In genomic region chr22:48849963-48850657, GRCh38 we compare ENCODE assay signal across 15 cellular contexts.
DNase-seq lines count a peak whose midpoint lies in the region; ATAC-seq and TF ChIP-seq lines count a peak whose summit lies in the region.
"Had no signal": no experiment of that assay in that cellular context is flagged by ENCODE, and none has a peak within 500 bp of the region (broad histone marks: within the 10 kb centered on the region; RNA-seq: fewer than 3 reads in every experiment).

No MANE protein-coding gene starts in this region.

- H3K9me3 Mint-ChIP-seq in endodermal cell (no peaks in the 10 kb centered on the region), WTC11 (peaks cover 14% of the 10 kb centered on the region)
- H3K9me3 Mint-ChIP-seq in stimulated activated memory B cell treated with anti-CD40 and anti-IgM and Interleukin-4, amounts not matched to agents 10 μg/mL and 1 μg/mL and 100 μg/mL, for 72 hours: peaks cover 14% of the 10 kb centered on the region

- H3K4me1 Mint-ChIP-seq in endodermal cell: no peaks in the 10 kb centered on the region
- no peaks in the 10 kb centered on the region for H3K4me1 Mint-ChIP-seq in stimulated activated memory B cell treated with anti-CD40 and anti-IgM and Interleukin-4, amounts not matched to agents 10 μg/mL and 1 μg/mL and 100 μg/mL, for 72 hours
- no peaks in the 10 kb centered on the region for H3K4me1 Mint-ChIP-seq in WTC11

- H3K27ac ChIP-seq in endodermal cell (ENCODE audit: low read depth, low read length): no peak overlapping the region

- POLR2A ChIA-PET in WTC11 (lab: Charles Lee): no interaction called here

- H3K4me3 Mint-ChIP-seq in endodermal cell: no peak overlapping the region
- no peak overlapping the region for H3K4me3 Mint-ChIP-seq in stimulated activated memory B cell treated with anti-CD40 and anti-IgM and Interleukin-4, amounts not matched to agents 10 μg/mL and 1 μg/mL and 100 μg/mL, for 72 hours
- H3K4me3 Mint-ChIP-seq in WTC11: no peak overlapping the region
- H3K4me3 Mint-ChIP-seq: CD4-positive, alpha-beta memory T cell had no signal

- in situ Hi-C loops in GM13976 (cut with MboI; ENCODE audit: low sequenced_read_pairs, unreplicated experiment): no loop called here

- 91 to 96% methylated on average over 3 to 11 of the region's 13 CpGs for WGBS in endodermal cell (ENCODE audit: insufficient coverage in 1 of 2, insufficient read length in 1 of 2), 2 experiments

- no peak overlapping the region for H3K9ac ChIP-seq in endodermal cell (ENCODE audit: extremely low read depth, low read length, poor library complexity, severe bottlenecking)

- H3K27me3 Mint-ChIP-seq in endodermal cell (ENCODE audit: insufficient read depth) (peaks cover 3% of the 10 kb centered on the region), WTC11 (ENCODE audit: low read depth) (no peaks in the 10 kb centered on the region; the same call in 1 of the 2 replicates)
- peaks cover 2% of the 10 kb centered on the region for H3K27me3 Mint-ChIP-seq in stimulated activated memory B cell treated with anti-CD40 and anti-IgM and Interleukin-4, amounts not matched to agents 10 μg/mL and 1 μg/mL and 100 μg/mL, for 72 hours

- no peaks in the 10 kb centered on the region for H3K36me3 Mint-ChIP-seq in endodermal cell (ENCODE audit: low read depth)
- H3K36me3 Mint-ChIP-seq in stimulated activated memory B cell treated with anti-CD40 and anti-IgM and Interleukin-4, amounts not matched to agents 10 μg/mL and 1 μg/mL and 100 μg/mL, for 72 hours: no peaks in the 10 kb centered on the region
- H3K36me3 Mint-ChIP-seq in WTC11: no peaks in the 10 kb centered on the region
- H3K36me3 Mint-ChIP-seq: CD4-positive, alpha-beta memory T cell had no signal

- TF ChIP-seq CTCF in endodermal cell (conservative IDR thresholded peaks at IDR 0.05) (no peak), GM13976 (IDR thresholded peaks at IDR 0.05; ENCODE audit: borderline replicate concordance, control extremely low read depth, extremely low read depth, insufficient read depth, missing control alignments) (no peak), WTC11 (IDR thresholded peaks at IDR 0.05) (no peak)

- no peaks in the 10 kb centered on the region for H3K4me1 ChIP-seq in endodermal cell (ENCODE audit: control insufficient read depth, insufficient read depth, low read length)

- peak; percentile 53 for DNase-seq in activated effector memory CD4-positive, alpha-beta T cell treated with anti-CD3 and anti-CD28 coated beads, Interleukin-2, amount 50 U/mL, for 16 hours
- DNase-seq in activated effector memory CD4-positive, alpha-beta T cell treated with Interleukin-2 at 50 U/mL for 16 hours: no peak
- DNase-seq in NCI-H345 (lab: John Stamatoyannopoulos, UW) (peak; percentile 83), endodermal cell (peak; percentile 26), GM13976 (ENCODE audit: low spot score) (no peak), NCI-H524 treated with DMSO at 0.1 percent for 48 hours (lab: John Stamatoyannopoulos, UW) (no peak), WTC11 (ENCODE audit: low spot score) (no peak)
- DNase-seq: ACHN; CD4-positive, alpha-beta memory T cell; GOT3; Karpas-422; MM.1S; NCI-H1417 treated with DMSO at 0.1 percent for 48 hours; NCI-H2029 treated with DMSO at 0.1 percent for 48 hours had no signal

- H3K36me3 ChIP-seq in endodermal cell (ENCODE audit: control insufficient read depth, insufficient read depth, low read length): no peaks in the 10 kb centered on the region

- no peaks in the 10 kb centered on the region for H3K27me3 ChIP-seq in endodermal cell (ENCODE audit: control insufficient read depth, insufficient read depth, low read length, poor library complexity, severe bottlenecking)

- ATAC-seq in stimulated activated memory B cell treated with anti-CD40 and anti-IgM and Interleukin-4, amounts not matched to agents 10 μg/mL and 1 μg/mL and 100 μg/mL, for 72 hours: peak; percentile 20
- ATAC-seq in WTC11: no peak

- H3K9me3 ChIP-seq in endodermal cell (ENCODE audit: control insufficient read depth, low read length): no peaks in the 10 kb centered on the region

- H3K4me3 ChIP-seq in endodermal cell (ENCODE audit: low read length): no peak overlapping the region

- H3K27ac Mint-ChIP-seq in endodermal cell (no peak overlapping the region), WTC11 (no peak overlapping the region)
- no peak overlapping the region for H3K27ac Mint-ChIP-seq in stimulated activated memory B cell treated with anti-CD40 and anti-IgM and Interleukin-4, amounts not matched to agents 10 μg/mL and 1 μg/mL and 100 μg/mL, for 72 hours
- H3K27ac Mint-ChIP-seq: CD4-positive, alpha-beta memory T cell had no signal

- CTCF ChIA-PET in WTC11 (lab: Charles Lee): interaction anchor here (0.9 kb wide), 1 partner anchor 118 kb away, joined by 3 read pairs; no protein-coding TSS in a partner anchor

TF ChIP-seq in WTC11, 78 proteins besides CTCF, POLR2A, EP300 and RAD21:
- TF ChIP-seq PREB (CRISPR knock-in tag; IDR thresholded peaks at IDR 0.05; ENCODE audit: borderline replicate concordance) (no peak), NFYB (CRISPR knock-in tag; conservative IDR thresholded peaks at IDR 0.05; ENCODE audit: low read depth) (no peak), AFF4 (CRISPR knock-in tag; IDR thresholded peaks at IDR 0.05; ENCODE audit: borderline replicate concordance) (no peak), EMX1 (CRISPR knock-in tag; IDR thresholded peaks at IDR 0.05) (no peak), ZNF396 (CRISPR knock-in tag; IDR thresholded peaks at IDR 0.05; ENCODE audit: borderline replicate concordance) (no peak), ZNF232 (CRISPR knock-in tag; IDR thresholded peaks at IDR 0.05) (no peak), ZBTB43 (CRISPR knock-in tag; IDR thresholded peaks at IDR 0.05) (no peak), NR2C2 (CRISPR knock-in tag; IDR thresholded peaks at IDR 0.05) (no peak), FOXP1 (CRISPR knock-in tag; IDR thresholded peaks at IDR 0.05; ENCODE audit: borderline replicate concordance) (no peak), JUN (CRISPR knock-in tag; IDR thresholded peaks at IDR 0.05) (no peak), CREB1 (CRISPR knock-in tag; IDR thresholded peaks at IDR 0.05) (no peak), SMAD3 (CRISPR knock-in tag; IDR thresholded peaks at IDR 0.05; ENCODE audit: borderline replicate concordance) (no peak)
TF ChIP-seq in WTC11: peak in this region for 0.

Comparison
In these comparisons a context has a peak if more than half of its experiments do, and no peak if none do; other contexts are left out.
1. DNase-seq: peak in activated effector memory CD4-positive, alpha-beta T cell treated with anti-CD3 and anti-CD28 coated beads, Interleukin-2, amount 50 U/mL, for 16 hours (single experiment), NCI-H345 (single experiment) and endodermal cell (single experiment); none in activated effector memory CD4-positive, alpha-beta T cell treated with Interleukin-2 at 50 U/mL for 16 hours (single experiment), GM13976 (single experiment), NCI-H524 treated with DMSO at 0.1 percent for 48 hours (single experiment) and WTC11 (single experiment).